9 cellular contexts compared by ENCODE assay signal in the genomic region with DNA sequence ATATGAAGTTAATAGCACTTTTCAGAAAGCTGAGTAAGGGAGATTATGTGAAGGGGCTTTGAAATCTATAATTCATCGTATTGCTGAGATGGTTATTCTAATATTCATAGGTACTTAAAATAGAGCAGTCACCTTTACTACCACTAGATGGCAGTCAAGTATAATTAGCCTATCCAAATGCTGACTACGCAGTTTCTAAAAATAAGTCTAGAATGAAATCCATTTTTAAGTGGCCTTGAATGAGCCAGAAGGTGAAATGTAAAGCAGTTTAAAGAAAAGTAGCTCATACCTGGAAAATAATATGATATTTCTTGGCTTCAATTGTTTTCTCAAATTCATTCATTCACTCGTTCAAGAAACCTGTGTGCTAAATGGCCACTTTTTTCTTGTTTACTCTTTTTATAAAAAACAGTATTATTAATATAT.
DNase-seq lines count a peak whose midpoint lies in the region; ATAC-seq and TF ChIP-seq lines count a peak whose summit lies in the region.
"Had no signal": no experiment of that assay in that cellular context is flagged by ENCODE, and none has a peak within 500 bp of the region (broad histone marks: within the 10 kb centered on the region; RNA-seq: fewer than 3 reads in every experiment).

No MANE protein-coding gene starts in this region.

- H3K27me3 Mint-ChIP-seq in memory B cell, result peaks cover 7% of the 10 kb centered on the region

- H3K4me3 ChIP-seq in AG09309 (ENCODE audit: control insufficient read depth, low read depth, low read length), result no peak overlapping the region
- no peak overlapping the region for H3K4me3 ChIP-seq in NT2/D1 (ENCODE audit: insufficient read length, low read depth)

- no peaks in the 10 kb centered on the region for H3K27me3 ChIP-seq in NT2/D1 (ENCODE audit: insufficient read depth, insufficient read length)

- no peaks in the 10 kb centered on the region for H3K36me3 ChIP-seq in NT2/D1 (ENCODE audit: insufficient read depth, insufficient read length, low read length)

- TF ChIP-seq CTCF in AG09309 (IDR thresholded peaks at IDR 0.05; ENCODE audit: control insufficient read depth, insufficient read depth, low read depth, low read length, missing control alignments) (peak; percentile 65), GM13977 (IDR thresholded peaks at IDR 0.05; ENCODE audit: extremely low read depth, insufficient read depth, missing control alignments) (peak; percentile 65)

- no peaks in the 10 kb centered on the region for H3K4me1 ChIP-seq in NT2/D1 (ENCODE audit: insufficient read depth, insufficient read length)

- H3K9me3 Mint-ChIP-seq in memory B cell, result no peaks in the 10 kb centered on the region
- H3K9me3 Mint-ChIP-seq: IgD-negative memory B cell had no signal

- no peak overlapping the region for H3K27ac Mint-ChIP-seq in memory B cell
- H3K27ac Mint-ChIP-seq: IgD-negative memory B cell had no signal

- H3K4me3 Mint-ChIP-seq in memory B cell, result no peak overlapping the region

- in situ Hi-C loops in GM13977 (cut with MboI; ENCODE audit: low pct_unique_long_range_greater_than_20kb, low sequenced_read_pairs, unreplicated experiment), result no loop called here

- no peaks in the 10 kb centered on the region for H3K4me1 Mint-ChIP-seq in memory B cell
- H3K4me1 Mint-ChIP-seq: IgD-negative memory B cell had no signal

- no peaks in the 10 kb centered on the region for H3K36me3 Mint-ChIP-seq in memory B cell
- H3K36me3 Mint-ChIP-seq: IgD-negative memory B cell had no signal

- no peaks in the 10 kb centered on the region for H3K9me3 ChIP-seq in NT2/D1 (ENCODE audit: insufficient read depth, low read length)

- DNase-seq in AG09309 (ENCODE audit: low read depth) (peak; percentile 33), GM13977 (ENCODE audit: low spot score) (peak; percentile 54), NT2/D1 (ENCODE audit: low read depth, low spot score) (peak; percentile 6), dermis blood vessel endothelial cell (peak; percentile 74), memory B cell (ENCODE audit: low spot score in 2 of 2) (peak in 1 of 2 donors; percentile 33), activated gamma-delta T cell (lab: John Stamatoyannopoulos, UW) (no peak)

- peak; percentile 74 for ATAC-seq in HG02943 (IDR thresholded peaks at IDR 0.05; ENCODE audit: low read depth, unreplicated experiment)
- peak; percentile 42 for ATAC-seq in memory B cell (ENCODE audit: low read depth)
- no peak for ATAC-seq in GM18873 (IDR thresholded peaks at IDR 0.05; ENCODE audit: low FRiP score, unreplicated experiment)

- no peak overlapping the region for H3K9ac ChIP-seq in NT2/D1 (ENCODE audit: insufficient read length, low read depth)
